ENCODE assay signal across 26 cellular contexts in the genomic region with DNA sequence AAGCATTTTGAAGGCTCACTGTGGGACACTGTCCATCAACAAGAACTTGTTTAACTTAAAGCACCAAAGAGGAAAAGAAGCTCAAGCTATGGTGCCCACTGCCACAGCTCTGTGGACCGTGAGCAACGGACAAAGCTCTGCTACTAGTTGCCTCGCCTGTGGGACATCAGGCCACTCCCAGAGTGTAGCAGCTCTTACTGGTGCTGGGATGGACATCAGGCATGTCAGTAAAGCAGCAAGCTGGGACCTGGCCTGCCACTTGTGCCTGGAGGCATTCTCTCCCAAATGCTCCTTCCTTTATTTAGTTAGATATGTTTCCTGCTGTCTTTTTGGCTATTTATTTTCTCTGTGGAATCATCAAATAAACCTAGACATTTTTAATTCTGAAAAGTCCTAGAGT. TPM values are rescaled to one million over a fixed set of nuclear protein-coding genes. Genes with fewer than 3 reads are reported as not detected.
DNase-seq lines count a peak whose midpoint lies in the region; ATAC-seq and TF ChIP-seq lines count a peak whose summit lies in the region.
"Had no signal": no experiment of that assay in that cellular context is flagged by ENCODE, and none has a peak within 500 bp of the region (broad histone marks: within the 10 kb centered on the region; RNA-seq: fewer than 3 reads in every experiment).

No MANE protein-coding gene starts in this region.

- H3K4me1 ChIP-seq in neutrophil (ENCODE audit: control insufficient read depth in 1 of 2, insufficient read depth in 1 of 2, low read depth in 1 of 2, low read length in 1 of 2) (peaks cover 52 to 53% of the 10 kb centered on the region in 2 experiments), left ventricle myocardium inferior (no peaks in the 10 kb centered on the region)
- H3K4me1 ChIP-seq: BLaER1, psoas muscle, tibial artery had no signal

- intact Hi-C loops in left ventricle myocardium inferior (cut with micrococcal nuclease): no loop called here

- no peaks in the 10 kb centered on the region for H3K9me3 Mint-ChIP-seq in activated CD8-positive, alpha-beta memory T cell treated with anti-CD3 and anti-CD28 coated beads, Interleukin-2, amount 10 ng/mL, durations not matched to agents 7 days and 5 days (ENCODE audit: low read depth)
- H3K9me3 Mint-ChIP-seq: activated CD4-positive, alpha-beta T cell treated with anti-CD3 and anti-CD28 coated beads, Interleukin-2, amount 10 ng/mL, durations not matched to agents 7 days and 5 days; activated T-helper 1 cell treated with anti-CD3 and anti-CD28 coated beads, Interleukin-12 subunit alpha, Interleukin-12 subunit beta, Interleukin-2, Interleukin-4 antibody, amounts not matched to agents 30 ng/mL and 10 ng/mL and 1 ng/mL, durations not matched to agents 14 hours and 24 hours and 36 hours had no signal

- DNase-seq in EH (ENCODE audit: low read depth): peak; percentile 27
- DNase-seq in NCI-H69 (lab: John Stamatoyannopoulos, UW): peak; percentile 48
- DNase-seq in erythroblast (lab: John Stamatoyannopoulos, UW): peak; percentile 42 to 51
- no peak for DNase-seq in left ventricle myocardium inferior
- DNase-seq in activated CD8-positive, alpha-beta memory T cell treated with anti-CD3 and anti-CD28 coated beads, Interleukin-2, amount 10 ng/mL, durations not matched to agents 7 days and 5 days: no peak
- DNase-seq: activated CD4-positive, alpha-beta T cell treated with anti-CD3 and anti-CD28 coated beads, Interleukin-2, amount 10 ng/mL, durations not matched to agents 7 days and 5 days; activated naive CD4-positive, alpha-beta T cell treated with anti-CD3 and anti-CD28 coated beads, Interleukin-2, amount 50 U/mL, for 16 hours; amniotic stem cell; brain microvascular endothelial cell; GDM1; Kasumi-1; kidney glomerular epithelial cell; NCI-H446 treated with DMSO at 0.1 percent for 48 hours; NK-92 treated with Interleukin-12 subunit alpha and Interleukin-12 subunit beta, amount 100 ng/mL, for 24 hours; PC-3; psoas muscle; SHP77; T1000; tibial artery; WERI-Rb-1 had no signal

- H3K27ac Mint-ChIP-seq in activated CD8-positive, alpha-beta memory T cell treated with anti-CD3 and anti-CD28 coated beads, Interleukin-2, amount 10 ng/mL, durations not matched to agents 7 days and 5 days: no peak overlapping the region
- H3K27ac Mint-ChIP-seq: activated CD4-positive, alpha-beta T cell treated with anti-CD3 and anti-CD28 coated beads, Interleukin-2, amount 10 ng/mL, durations not matched to agents 7 days and 5 days; activated T-helper 1 cell treated with anti-CD3 and anti-CD28 coated beads, Interleukin-12 subunit alpha, Interleukin-12 subunit beta, Interleukin-2, Interleukin-4 antibody, amounts not matched to agents 30 ng/mL and 10 ng/mL and 1 ng/mL, durations not matched to agents 14 hours and 24 hours and 36 hours had no signal

- no peak overlapping the region for H3K4me3 Mint-ChIP-seq in activated CD8-positive, alpha-beta memory T cell treated with anti-CD3 and anti-CD28 coated beads, Interleukin-2, amount 10 ng/mL, durations not matched to agents 7 days and 5 days
- H3K4me3 Mint-ChIP-seq: activated CD4-positive, alpha-beta T cell treated with anti-CD3 and anti-CD28 coated beads, Interleukin-2, amount 10 ng/mL, durations not matched to agents 7 days and 5 days; activated T-helper 1 cell treated with anti-CD3 and anti-CD28 coated beads, Interleukin-12 subunit alpha, Interleukin-12 subunit beta, Interleukin-2, Interleukin-4 antibody, amounts not matched to agents 30 ng/mL and 10 ng/mL and 1 ng/mL, durations not matched to agents 14 hours and 24 hours and 36 hours had no signal

- H3K9me3 ChIP-seq in neutrophil (no peaks in the 10 kb centered on the region), left ventricle myocardium inferior (replicated peaks) (no peaks in the 10 kb centered on the region)
- H3K9me3 ChIP-seq: BLaER1, psoas muscle, tibial artery had no signal

- H3K27me3 Mint-ChIP-seq in activated CD8-positive, alpha-beta memory T cell treated with anti-CD3 and anti-CD28 coated beads, Interleukin-2, amount 10 ng/mL, durations not matched to agents 7 days and 5 days: no peaks in the 10 kb centered on the region
- H3K27me3 Mint-ChIP-seq: activated CD4-positive, alpha-beta T cell treated with anti-CD3 and anti-CD28 coated beads, Interleukin-2, amount 10 ng/mL, durations not matched to agents 7 days and 5 days had no signal

- peaks cover 27% of the 10 kb centered on the region for H3K36me3 Mint-ChIP-seq in activated CD8-positive, alpha-beta memory T cell treated with anti-CD3 and anti-CD28 coated beads, Interleukin-2, amount 10 ng/mL, durations not matched to agents 7 days and 5 days

- H3K4me1 Mint-ChIP-seq in activated CD8-positive, alpha-beta memory T cell treated with anti-CD3 and anti-CD28 coated beads, Interleukin-2, amount 10 ng/mL, durations not matched to agents 7 days and 5 days: peaks cover 2% of the 10 kb centered on the region
- H3K4me1 Mint-ChIP-seq: activated CD4-positive, alpha-beta T cell treated with anti-CD3 and anti-CD28 coated beads, Interleukin-2, amount 10 ng/mL, durations not matched to agents 7 days and 5 days had no signal

- no peak for TF ChIP-seq CTCF in neutrophil (IDR thresholded peaks at IDR 0.05)
- TF ChIP-seq CTCF in left ventricle myocardium inferior (IDR thresholded peaks at IDR 0.05; ENCODE audit: borderline replicate concordance): no peak

- H3K36me3 ChIP-seq in neutrophil: peaks cover 80% of the 10 kb centered on the region
- no peaks in the 10 kb centered on the region for H3K36me3 ChIP-seq in left ventricle myocardium inferior
- H3K36me3 ChIP-seq: BLaER1, brain microvascular endothelial cell, tibial artery, WERI-Rb-1 had no signal

- no peak for TF ChIP-seq POLR2A in erythroblast (IDR thresholded peaks at IDR 0.05; ENCODE audit: low read length)

- CTCF ChIA-PET in activated CD8-positive, alpha-beta memory T cell treated with anti-CD3 and anti-CD28 coated beads, Interleukin-2, amount 10 ng/mL, durations not matched to agents 7 days and 5 days (lab: Charles Lee): interaction anchor here (1.3 to 2.2 kb wide), 2 partner anchors 9 to 132 kb away, joined by 4 to 8 read pairs; no protein-coding TSS in a partner anchor

- no peak for ATAC-seq in activated CD8-positive, alpha-beta memory T cell treated with anti-CD3 and anti-CD28 coated beads, Interleukin-2, amount 10 ng/mL, durations not matched to agents 7 days and 5 days
- no peak for ATAC-seq in HG03175 (IDR thresholded peaks at IDR 0.05; ENCODE audit: unreplicated experiment)
- ATAC-seq: HCT116, PC-3, psoas muscle had no signal

- H3K27ac ChIP-seq in neutrophil (peak overlapping the region; percentile 99), left ventricle myocardium inferior (replicated peaks) (no peak overlapping the region)
- H3K27ac ChIP-seq: BLaER1, brain microvascular endothelial cell, psoas muscle, tibial artery, WERI-Rb-1 had no signal

- no peaks in the 10 kb centered on the region for H3K27me3 ChIP-seq in neutrophil
- no peaks in the 10 kb centered on the region for H3K27me3 ChIP-seq in left ventricle myocardium inferior (ENCODE audit: low read depth)
- H3K27me3 ChIP-seq: BLaER1, brain microvascular endothelial cell, tibial artery had no signal

- H3K4me3 ChIP-seq in neutrophil (ENCODE audit: low read depth in 1 of 2, low read length in 1 of 2) (no peak overlapping the region), left ventricle myocardium inferior (no peak overlapping the region)
- H3K4me3 ChIP-seq: BLaER1, lung, psoas muscle, tibial artery had no signal

RNA-seq across cellular contexts. Expression of a gene that starts 46.7 kb away (rescaled TPM):
- total RNA-seq in left ventricle myocardium inferior: 1.4 TPM
- total RNA-seq in activated CD8-positive, alpha-beta memory T cell treated with anti-CD3 and anti-CD28 coated beads, Interleukin-2, amount 10 ng/mL, durations not matched to agents 7 days and 5 days: 10 to 100 TPM; 23.9 to 25.4 TPM

Comparison
In these comparisons a context has a peak if more than half of its experiments do, and no peak if none do; other contexts are left out.
1. DNase-seq: peak in EH (single experiment), NCI-H69 (single experiment) and erythroblast (2 of 2); none in left ventricle myocardium inferior (single experiment) and activated CD8-positive, alpha-beta memory T cell treated with anti-CD3 and anti-CD28 coated beads, Interleukin-2, amount 10 ng/mL, durations not matched to agents 7 days and 5 days (single experiment).
2. RNA of a gene that starts 46.7 kb away (total RNA-seq): 23.9 to 25.4 TPM in activated CD8-positive, alpha-beta memory T cell treated with anti-CD3 and anti-CD28 coated beads, Interleukin-2, amount 10 ng/mL, durations not matched to agents 7 days and 5 days; 1.4 TPM in left ventricle myocardium inferior (single experiment); every median in the first group is over 10 times any median in the second.